In genomic region chr1:117754061-117754969, GRCh38 we compare ENCODE assay signal across 8 cellular contexts.
DNase-seq lines count a peak whose midpoint lies in the region; ATAC-seq and TF ChIP-seq lines count a peak whose summit lies in the region.

No MANE protein-coding gene starts in this region.

- H3K27ac ChIP-seq in WERI-Rb-1 (no peak overlapping the region), lung (ENCODE audit: low read depth in 1 of 2, low read length in 1 of 2) (no peak overlapping the region)

- peak; percentile 60 for ATAC-seq in lung (ENCODE audit: insufficient read depth, low FRiP score)
- no peak for ATAC-seq in HG02759 (IDR thresholded peaks at IDR 0.05; ENCODE audit: unreplicated experiment)

- TF ChIP-seq CTCF in GM12873 (IDR thresholded peaks at IDR 0.05; ENCODE audit: insufficient read depth, low read depth, low read length, missing control alignments) (peak; percentile 79), WERI-Rb-1 (IDR thresholded peaks at IDR 0.05; ENCODE audit: low read depth, low read length) (peak; percentile 72), lung (IDR thresholded peaks at IDR 0.05; ENCODE audit: control extremely low read depth, extremely low read depth) (peak; percentile 78)

- DNase-seq in A172 (ENCODE audit: low spot score) (peak; percentile 66), NCI-H2171 (lab: John Stamatoyannopoulos, UW) (peak; percentile 26), WERI-Rb-1 (peak; percentile 57), ecto neural progenitor cell (ENCODE audit: low spot score) (peak; percentile 66), lung (ENCODE audit: low spot score) (peak; percentile 60)
- DNase-seq in stimulated activated CD8-positive, alpha-beta memory T cell treated with anti-CD3 and anti-CD28 coated beads, Interleukin-4, amount 100 ng/mL, for 48 hours = peak; percentile 58

- WGBS in lung, 2 donors = 15 to 17% methylated on average over 9 of the region's 9 CpGs

- H3K36me3 ChIP-seq in WERI-Rb-1 = no peaks in the 10 kb centered on the region
- no peaks in the 10 kb centered on the region for H3K36me3 ChIP-seq in lung (ENCODE audit: control insufficient read depth in 2 of 2, insufficient read depth in 2 of 2, low read length in 2 of 2)

- no peaks in the 10 kb centered on the region for H3K27me3 ChIP-seq in WERI-Rb-1 (ENCODE audit: insufficient read depth, low read depth, severe bottlenecking)
- H3K27me3 ChIP-seq in lung (ENCODE audit: control insufficient read depth, insufficient read depth) = no peaks in the 10 kb centered on the region

- H3K4me1 ChIP-seq in lung (ENCODE audit: control insufficient read depth in 2 of 2, insufficient read depth in 2 of 2, low read length in 2 of 2) = no peaks in the 10 kb centered on the region

- H3K4me3 ChIP-seq in WERI-Rb-1 (ENCODE audit: low read depth, low read length) = peak overlapping the region; percentile 23
- H3K4me3 ChIP-seq in lung = no peak overlapping the region

- no peaks in the 10 kb centered on the region for H3K9me3 ChIP-seq in WERI-Rb-1 (ENCODE audit: severe bottlenecking)
- H3K9me3 ChIP-seq in lung (ENCODE audit: control insufficient read depth in 2 of 2, insufficient read depth in 1 of 2, low read length in 1 of 2) = no peaks in the 10 kb centered on the region
